In the genomic region with DNA sequence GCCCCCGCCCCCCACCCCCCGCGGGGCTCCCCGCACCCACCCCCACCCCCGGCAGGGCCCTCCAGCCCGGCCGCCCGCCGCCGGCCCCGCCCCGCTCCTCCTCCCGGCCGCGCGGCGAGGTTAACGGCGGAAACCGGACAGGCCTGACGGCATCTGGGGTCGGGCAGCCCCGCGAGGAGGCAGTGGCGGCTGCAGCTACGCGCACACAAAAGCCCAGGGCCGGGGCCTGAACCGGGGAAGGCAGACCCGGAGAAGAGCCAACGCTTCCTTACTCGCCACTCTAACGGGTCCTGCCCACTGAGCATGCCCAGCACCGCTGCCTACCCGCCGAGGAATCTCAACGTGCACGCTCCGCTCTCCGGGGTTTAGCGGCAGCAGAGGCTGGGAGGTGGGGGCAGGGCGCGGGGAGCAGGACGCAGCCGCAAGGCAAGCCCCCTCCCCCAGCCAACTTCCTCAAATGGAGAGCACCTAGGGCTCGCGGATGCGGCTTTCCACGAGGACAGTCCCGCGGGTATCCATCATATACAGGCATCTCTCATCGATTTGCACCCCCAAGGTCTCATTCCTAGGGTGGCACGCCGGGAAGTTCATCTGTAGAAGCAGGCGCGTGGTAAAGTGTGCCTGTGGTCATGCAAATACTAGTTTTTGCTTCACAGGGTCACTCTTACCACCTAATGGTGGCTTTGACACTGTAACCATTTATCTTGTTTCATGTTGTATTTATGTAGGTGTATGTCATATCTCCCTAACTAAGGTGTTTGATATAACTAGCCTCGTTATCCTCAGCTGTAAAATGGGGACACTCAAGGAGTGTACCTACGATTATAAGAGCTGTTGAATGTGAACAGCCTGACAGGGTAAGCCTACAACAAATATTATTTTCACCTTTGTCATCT, we compare ENCODE assay signal across 8 cellular contexts. TPM values are rescaled to one million over a fixed set of nuclear protein-coding genes. Genes with fewer than 3 reads are reported as not detected.
DNase-seq lines count a peak whose midpoint lies in the region; ATAC-seq, FAIRE-seq and TF ChIP-seq lines count a peak whose summit lies in the region.

Gene MEMO1 (minus strand): TSS at position 339 of the 896 bp plus-strand sequence. CDS start 761 bp downstream, outside the sequence.

- FAIRE-seq in GM19239 (lab: Jason Lieb, UNC): peak; percentile 83

- ATAC-seq in HG03442 (IDR thresholded peaks at IDR 0.05; ENCODE audit: unreplicated experiment): peak; percentile 52

- H3K27ac Mint-ChIP-seq in chondrocyte (ENCODE audit: unreplicated experiment): peak within 1 kb of the TSS; percentile 93

- H3K4me1 Mint-ChIP-seq in chondrocyte (ENCODE audit: low read depth): peaks cover 34% of the 10 kb centered on the region

- H3K27me3 ChIP-seq in BJ (ENCODE audit: control insufficient read depth, insufficient read depth, low read length): no peaks in the 10 kb centered on the region
- no peaks in the 10 kb centered on the region for H3K27me3 ChIP-seq in kidney epithelial cell (ENCODE audit: control insufficient read depth, insufficient read depth, low read length)

- POLR2A ChIA-PET in BJ (lab: Charles Lee): no interaction called here

- CTCF ChIA-PET in BJ (lab: Yijun Ruan, JAX): interaction anchor here (0.8 kb wide), 1 partner anchor 9 kb away, joined by 3 read pairs; no protein-coding TSS in a partner anchor

- H3K36me3 Mint-ChIP-seq in chondrocyte (ENCODE audit: low read depth): no peaks in the 10 kb centered on the region

- TF ChIP-seq CTCF in BJ (IDR thresholded peaks at IDR 0.05; ENCODE audit: insufficient read depth, low read depth, low read length) (no peak), chondrocyte (IDR thresholded peaks at IDR 0.05) (peak; percentile 12), kidney epithelial cell (IDR thresholded peaks at IDR 0.05; ENCODE audit: insufficient read depth, low read length, poor library complexity, severe bottlenecking) (no peak)

- no peaks in the 10 kb centered on the region for H3K9me3 Mint-ChIP-seq in chondrocyte (ENCODE audit: low read depth)

- no peaks in the 10 kb centered on the region for H3K27me3 Mint-ChIP-seq in chondrocyte (ENCODE audit: low read depth)

- peak within 1 kb of the TSS; percentile 95 for H3K4me3 Mint-ChIP-seq in chondrocyte (ENCODE audit: unreplicated experiment)

- H3K36me3 ChIP-seq in BJ (ENCODE audit: control insufficient read depth, insufficient read depth, low read length) (no peaks in the 10 kb centered on the region), kidney epithelial cell (ENCODE audit: control insufficient read depth, insufficient read depth, low read length) (no peaks in the 10 kb centered on the region)

- DNase-seq in BJ (ENCODE audit: low read depth) (peak; percentile 60), GM19239 (ENCODE audit: insufficient read length, low spot score) (peak; percentile 84), NCI-H510A treated with DMSO at 0.1 percent for 48 hours (lab: John Stamatoyannopoulos, UW) (peak; percentile 92), chondrocyte (ENCODE audit: low spot score) (peak; percentile 97), kidney epithelial cell (ENCODE audit: low read depth) (peak; percentile 64)
- DNase-seq in activated CD4-positive, alpha-beta T cell treated with anti-CD3 and anti-CD28 coated beads for 24 hours (ENCODE audit: low read depth in 2 of 2): peak; percentile 90 to 92
- DNase-seq in stimulated activated CD4-positive, alpha-beta T cell treated with anti-CD3 and anti-CD28 coated beads, Interleukin-15, amount 100 ng/mL, for 24 hours: peak; percentile 97

- peak within 1 kb of the TSS; percentile 98 for H3K4me3 ChIP-seq in BJ (ENCODE audit: low read depth, low read length)
- H3K4me3 ChIP-seq in kidney epithelial cell (ENCODE audit: low read depth, low read length): peak within 1 kb of the TSS; percentile 64

RNA-seq across cellular contexts. Expression of gene MEMO1, which starts in this region (rescaled TPM):
- polyA plus RNA-seq in BJ (2011; rRNA removed): 42.0 and 47.8 TPM in 2 replicates
- 27.0 and 27.2 TPM in 2 replicates for polyA minus RNA-seq in BJ (2011; rRNA and poly(A)+ RNA removed)
- total RNA-seq in chondrocyte (36.9 to 43.5 TPM (median 41.9 TPM) in 3 replicates), kidney epithelial cell (35.0 and 45.9 TPM in 2 replicates)

Comparison
In these comparisons a context has a peak if more than half of its experiments do, and no peak if none do; other contexts are left out.
1. Peak in every context shown above with its lines: DNase-seq, ATAC-seq and H3K4me3 ChIP-seq.